ENCODE assay signal across 9 cellular contexts in genomic region chr12:46187023-46187422, GRCh38.
DNase-seq lines count a peak whose midpoint lies in the region; ATAC-seq and TF ChIP-seq lines count a peak whose summit lies in the region.
"Had no signal": no experiment of that assay in that cellular context is flagged by ENCODE, and none has a peak within 500 bp of the region (broad histone marks: within the 10 kb centered on the region; RNA-seq: fewer than 3 reads in every experiment).

No MANE protein-coding gene starts in this region.

- H3K9me3 ChIP-seq in naive thymus-derived CD4-positive, alpha-beta T cell (ENCODE audit: control insufficient read depth in 2 of 3, low read length in 3 of 3) = no peaks in the 10 kb centered on the region
- peaks cover 0 to 4% (median 0%) of the 10 kb centered on the region in 8 donors for H3K9me3 ChIP-seq in spleen

- H3K4me1 Mint-ChIP-seq in naive thymus-derived CD4-positive, alpha-beta T cell = peaks cover 6 to 67% (median 53%) of the 10 kb centered on the region in 7 donors

- no peak overlapping the region for H3K4me3 Mint-ChIP-seq in naive thymus-derived CD4-positive, alpha-beta T cell

- DNase-seq in BJ (ENCODE audit: low read depth) (peak; percentile 26), LNCaP clone FGC (ENCODE audit: low read depth) (peak; percentile 33), dermis microvascular lymphatic vessel endothelial cell (ENCODE audit: low read depth in 2 of 2) (peak; percentile 17 to 32), NCI-H146 treated with DMSO at 0.1 percent for 48 hours (lab: John Stamatoyannopoulos, UW; ENCODE audit: unreplicated experiment) (no peak), NCI-H1092 treated with DMSO at 0.1 percent for 48 hours (lab: John Stamatoyannopoulos, UW) (no peak), NCI-H2196 (lab: John Stamatoyannopoulos, UW; ENCODE audit: unreplicated experiment) (no peak), spleen (no peak)
- DNase-seq in naive thymus-derived CD4-positive, alpha-beta T cell = no peak
- DNase-seq: NCI-H1417 treated with DMSO at 0.1 percent for 48 hours had no signal

- H3K27ac ChIP-seq in naive thymus-derived CD4-positive, alpha-beta T cell (ENCODE audit: low read depth, low read length) = no peak overlapping the region
- peak overlapping the region in 1 of 8 donors; percentile 18 for H3K27ac ChIP-seq in spleen

- intact Hi-C loops in naive thymus-derived CD4-positive, alpha-beta T cell (cut with micrococcal nuclease) = no loop called here
- intact Hi-C loops in spleen (cut with DNase I; ENCODE audit: low total_unique reads) = no loop called here

- POLR2A ChIA-PET in BJ (lab: Charles Lee) = interaction anchor here (0.6 kb wide), 1 partner anchor 79 kb away, joined by 4 read pairs; no protein-coding TSS in a partner anchor
- POLR2A ChIA-PET in naive thymus-derived CD4-positive, alpha-beta T cell (lab: Charles Lee) = interaction anchor here (0.7 to 1.6 kb wide), 3 partner anchors 12 to 83 kb away, joined by 3 to 7 read pairs (median 3); no protein-coding TSS in a partner anchor

- peaks cover 17 to 71% (median 49%) of the 10 kb centered on the region in 5 donors for H3K36me3 Mint-ChIP-seq in naive thymus-derived CD4-positive, alpha-beta T cell

- peak overlapping the region in 8 of 9 donors; percentile 17 to 90 (median 80) for H3K27ac Mint-ChIP-seq in naive thymus-derived CD4-positive, alpha-beta T cell

- peak; percentile 31 for ATAC-seq in naive thymus-derived CD4-positive, alpha-beta T cell

- TF ChIP-seq CTCF in BJ (IDR thresholded peaks at IDR 0.05; ENCODE audit: insufficient read depth, low read depth, low read length) (no peak), LNCaP clone FGC (IDR thresholded peaks at IDR 0.05; ENCODE audit: control insufficient read depth, extremely low read depth, insufficient read depth) (no peak), spleen (IDR thresholded peaks at IDR 0.05 in 8 of 11, conservative IDR thresholded peaks at IDR 0.05 in 3 of 11) (no peak)

- H3K36me3 ChIP-seq in BJ (ENCODE audit: control insufficient read depth, insufficient read depth, low read length) (no peaks in the 10 kb centered on the region; the same call in 1 of the 2 replicates), spleen (peaks cover 0 to 20% (median 0%) of the 10 kb centered on the region in 6 donors)
- H3K36me3 ChIP-seq in naive thymus-derived CD4-positive, alpha-beta T cell (ENCODE audit: control insufficient read depth in 2 of 3, insufficient read depth in 3 of 3, low read length in 3 of 3) = peaks cover 0 to 29% (median 3%) of the 10 kb centered on the region in 3 experiments

- H3K4me3 ChIP-seq in BJ (ENCODE audit: low read depth, low read length) = no peak overlapping the region
- no peak overlapping the region for H3K4me3 ChIP-seq in LNCaP clone FGC (ENCODE audit: low read depth, low read length)
- no peak overlapping the region for H3K4me3 ChIP-seq in naive thymus-derived CD4-positive, alpha-beta T cell (ENCODE audit: low read length)
- no peak overlapping the region for H3K4me3 ChIP-seq in spleen

- H3K27me3 ChIP-seq in BJ (ENCODE audit: control insufficient read depth, insufficient read depth, low read length) (no peaks in the 10 kb centered on the region), spleen (replicated peaks in 1 of 7) (no peaks in the 10 kb centered on the region)
- no peaks in the 10 kb centered on the region for H3K27me3 ChIP-seq in naive thymus-derived CD4-positive, alpha-beta T cell (ENCODE audit: control insufficient read depth in 2 of 2, insufficient read depth in 2 of 2, low read length in 2 of 2)

- 49 to 73% (median 63%) methylated on average over 3 of the region's 3 CpGs for whole genome bisulfite sequencing in spleen, 5 donors

- H3K9me3 Mint-ChIP-seq in naive thymus-derived CD4-positive, alpha-beta T cell = peaks cover 0 to 17% (median 10%) of the 10 kb centered on the region in 11 donors

- no peaks in the 10 kb centered on the region for H3K4me1 ChIP-seq in naive thymus-derived CD4-positive, alpha-beta T cell (ENCODE audit: control insufficient read depth in 2 of 2, insufficient read depth in 2 of 2, low read length in 2 of 2)
- peaks cover 0 to 42% (median 6%) of the 10 kb centered on the region in 6 donors for H3K4me1 ChIP-seq in spleen

- no peaks in the 10 kb centered on the region for H3K27me3 Mint-ChIP-seq in naive thymus-derived CD4-positive, alpha-beta T cell

- CTCF ChIA-PET in BJ (lab: Yijun Ruan, JAX) = interaction anchor here (0.7 to 0.9 kb wide), 2 partner anchors 9 to 106 kb away, joined by 3 to 4 read pairs; no protein-coding TSS in a partner anchor
- CTCF ChIA-PET in naive thymus-derived CD4-positive, alpha-beta T cell (lab: Charles Lee) = interaction anchor here (0.6 kb wide), 1 partner anchor 31 kb away, joined by 3 read pairs; no protein-coding TSS in a partner anchor

- no peak for TF ChIP-seq POLR2A in spleen (IDR thresholded peaks at IDR 0.05)

Comparison
In these comparisons a context has a peak if more than half of its experiments do, and no peak if none do; other contexts are left out.
1. DNase-seq: peak in BJ (single experiment), LNCaP clone FGC (single experiment) and dermis microvascular lymphatic vessel endothelial cell (2 of 2); none in naive thymus-derived CD4-positive, alpha-beta T cell (0 of 9), NCI-H146 treated with DMSO at 0.1 percent for 48 hours (single experiment), NCI-H1092 treated with DMSO at 0.1 percent for 48 hours (single experiment), NCI-H2196 (single experiment) and spleen (single experiment).